Comparison of ENCODE assay signal across 1 cellular context in genomic region chr2:26170795-26171194, GRCh38.
TF ChIP-seq lines count a peak whose summit lies in the region.

No MANE protein-coding gene starts in this region.

TF ChIP-seq in HepG2, 621 proteins besides CTCF, POLR2A, EP300 and RAD21 (continued from another document):
- no peak for TF ChIP-seq MAZ (IDR thresholded peaks at IDR 0.05; ENCODE audit: borderline replicate concordance, low read depth, low read length)
- TF ChIP-seq MAZ (CRISPR knock-in tag; IDR thresholded peaks at IDR 0.05; ENCODE audit: low read depth): no peak
- TF ChIP-seq MZF1 (CRISPR knock-in tag; IDR thresholded peaks at IDR 0.05; ENCODE audit: borderline replicate concordance): no peak
- no peak for TF ChIP-seq ZSCAN5A (CRISPR knock-in tag; IDR thresholded peaks at IDR 0.05; ENCODE audit: borderline replicate concordance)
- TF ChIP-seq FOSL2 (CRISPR knock-in tag; IDR thresholded peaks at IDR 0.05): peak; percentile 54; the same call in 1 of the 2 replicates
- 0 out of 2 replicates have a peak, but pooled peaks have one; percentile 38 for TF ChIP-seq ZNF598 (CRISPR knock-in tag; IDR thresholded peaks at IDR 0.05; ENCODE audit: borderline replicate concordance)
- TF ChIP-seq NFE2 (CRISPR knock-in tag; IDR thresholded peaks at IDR 0.05): no peak
- no peak for TF ChIP-seq ZBTB38 (CRISPR knock-in tag; IDR thresholded peaks at IDR 0.05)
- no peak for TF ChIP-seq ZBTB33 (CRISPR knock-in tag; IDR thresholded peaks at IDR 0.05)
- 0 out of 2 replicates have a peak, but pooled peaks have one; percentile 7 for TF ChIP-seq ZGPAT (CRISPR knock-in tag; IDR thresholded peaks at IDR 0.05)
- TF ChIP-seq CREB1 (IDR thresholded peaks at IDR 0.05): no peak
- no peak for TF ChIP-seq CREB1 (CRISPR knock-in tag; IDR thresholded peaks at IDR 0.05)
- TF ChIP-seq FOXM1 (CRISPR knock-in tag; IDR thresholded peaks at IDR 0.05): no peak
- TF ChIP-seq NFE2L1 (CRISPR knock-in tag; IDR thresholded peaks at IDR 0.05; ENCODE audit: borderline replicate concordance): no peak
- no peak for TF ChIP-seq CERS6 (CRISPR knock-in tag; IDR thresholded peaks at IDR 0.05)
- no peak for TF ChIP-seq MAFF (IDR thresholded peaks at IDR 0.05; ENCODE audit: low read depth, low read length)
- no peak for TF ChIP-seq ZNF292 (CRISPR knock-in tag; IDR thresholded peaks at IDR 0.05; ENCODE audit: borderline replicate concordance, low read depth)
- no peak for TF ChIP-seq CC2D1A (CRISPR knock-in tag; IDR thresholded peaks at IDR 0.05)
- no peak for TF ChIP-seq HNF4G (IDR thresholded peaks at IDR 0.05; ENCODE audit: borderline replicate concordance, low read depth, low read length)
- TF ChIP-seq HNF4G (CRISPR knock-in tag; IDR thresholded peaks at IDR 0.05; ENCODE audit: borderline replicate concordance, low read depth): 0 out of 2 replicates have a peak, but pooled peaks have one; percentile 22
- peak; percentile 65; the same call in 1 of the 2 replicates for TF ChIP-seq ZBED4 (CRISPR knock-in tag; IDR thresholded peaks at IDR 0.05; ENCODE audit: borderline replicate concordance)
- no peak for TF ChIP-seq ISX (CRISPR knock-in tag; conservative IDR thresholded peaks at IDR 0.05)
